8 cellular contexts compared by ENCODE assay signal in genomic region chr18:50819727-50820378, GRCh38. TPM values are rescaled to one million over a fixed set of nuclear protein-coding genes. Genes with fewer than 3 reads are reported as not detected.
DNase-seq lines count a peak whose midpoint lies in the region; ATAC-seq and TF ChIP-seq lines count a peak whose summit lies in the region.

MRO (minus strand) TSS chr18:50820016; CDS start chr18:50809400, 10,616 bp downstream.

- peak; percentile 90 to 94 for ATAC-seq in CD4-positive, CD25-positive, alpha-beta regulatory T cell (ENCODE audit: low read depth in 2 of 2)
- ATAC-seq in GM19452 (IDR thresholded peaks at IDR 0.05; ENCODE audit: unreplicated experiment) (peak; percentile 90), HG03571 (IDR thresholded peaks at IDR 0.05; ENCODE audit: unreplicated experiment) (peak; percentile 95), lower lobe of right lung (peak; percentile 96 to 98)

- intact Hi-C loops in lower lobe of right lung (cut with DNase I): no loop called here

- H3K27me3 Mint-ChIP-seq in CD4-positive, CD25-positive, alpha-beta regulatory T cell: peaks cover 15% of the 10 kb centered on the region

- H3K4me1 ChIP-seq in CD4-positive, CD25-positive, alpha-beta regulatory T cell (ENCODE audit: control insufficient read depth, insufficient read depth, low read length, poor library complexity, severe bottlenecking): peaks cover 10% of the 10 kb centered on the region
- H3K4me1 ChIP-seq in duodenal mucosa (ENCODE audit: control insufficient read depth in 1 of 2, insufficient read depth in 2 of 2, low read length in 2 of 2) (peaks cover 26 to 29% of the 10 kb centered on the region in 2 donors), lower lobe of right lung (peaks cover 26% of the 10 kb centered on the region)

- no peaks in the 10 kb centered on the region for H3K9me3 Mint-ChIP-seq in CD4-positive, CD25-positive, alpha-beta regulatory T cell

- peak; percentile 61 to 81 (median 74) for DNase-seq in CD4-positive, CD25-positive, alpha-beta regulatory T cell
- peak; percentile 69 for DNase-seq in NCI-H748 treated with DMSO at 0.1 percent for 48 hours (lab: John Stamatoyannopoulos, UW)
- DNase-seq in activated CD4-positive, alpha-beta T cell treated with anti-CD3 and anti-CD28 coated beads, Interleukin-2, amount 50 U/mL, for 4 hours: peak; percentile 73 to 74
- DNase-seq in lower lobe of right lung: peak; percentile 91
- DNase-seq in stimulated activated CD4-positive, alpha-beta T cell treated with anti-CD3 and anti-CD28 coated beads, Interleukin-4, amount 100 ng/mL, for 48 hours (ENCODE audit: low read depth in 2 of 2): peak; percentile 65 to 74

- peak within 1 kb of the TSS; percentile 81 for H3K4me3 ChIP-seq in CD4-positive, CD25-positive, alpha-beta regulatory T cell (ENCODE audit: low read depth, low read length)
- H3K4me3 ChIP-seq in duodenal mucosa (ENCODE audit: low read depth in 1 of 2, low read length in 2 of 2): peak within 1 kb of the TSS; percentile 68 to 69
- H3K4me3 ChIP-seq in lower lobe of right lung: peak within 1 kb of the TSS; percentile 30

- peaks cover 0 to 4% (median 0%) of the 10 kb centered on the region in 4 donors for H3K4me1 Mint-ChIP-seq in CD4-positive, CD25-positive, alpha-beta regulatory T cell

- peak; percentile 95 for TF ChIP-seq CTCF in lower lobe of right lung (IDR thresholded peaks at IDR 0.05)

- peak within 1 kb of the TSS in 1 of 4 donors; percentile 2 for H3K4me3 Mint-ChIP-seq in CD4-positive, CD25-positive, alpha-beta regulatory T cell

- H3K9ac ChIP-seq in duodenal mucosa (ENCODE audit: low read depth in 1 of 2, low read length in 2 of 2): peak within 1 kb of the TSS; percentile 31 to 61

- H3K36me3 ChIP-seq in CD4-positive, CD25-positive, alpha-beta regulatory T cell (ENCODE audit: control insufficient read depth, insufficient read depth, low read length): no peaks in the 10 kb centered on the region
- H3K36me3 ChIP-seq in duodenal mucosa (ENCODE audit: control insufficient read depth in 1 of 2, insufficient read depth in 2 of 2, low read length in 2 of 2) (no peaks in the 10 kb centered on the region), lower lobe of right lung (no peaks in the 10 kb centered on the region)

- no peak within 1 kb of the TSS for H3K27ac Mint-ChIP-seq in CD4-positive, CD25-positive, alpha-beta regulatory T cell

- H3K27me3 ChIP-seq in CD4-positive, CD25-positive, alpha-beta regulatory T cell (ENCODE audit: control insufficient read depth, insufficient read depth, low read length): peaks cover 5% of the 10 kb centered on the region
- H3K27me3 ChIP-seq in duodenal mucosa (ENCODE audit: control insufficient read depth in 1 of 2, insufficient read depth in 2 of 2, low read length in 2 of 2) (no peaks in the 10 kb centered on the region), lower lobe of right lung (ENCODE audit: low read depth) (peaks cover 7% of the 10 kb centered on the region)

- no peak within 1 kb of the TSS for H3K27ac ChIP-seq in CD4-positive, CD25-positive, alpha-beta regulatory T cell (ENCODE audit: insufficient read depth, low read length, poor library complexity, severe bottlenecking)
- no peak within 1 kb of the TSS for H3K27ac ChIP-seq in duodenal mucosa (ENCODE audit: low read depth, low read length)
- H3K27ac ChIP-seq in lower lobe of right lung: peak within 1 kb of the TSS; percentile 51

- H3K9me3 ChIP-seq in CD4-positive, CD25-positive, alpha-beta regulatory T cell (ENCODE audit: control insufficient read depth in 2 of 2, low read length in 2 of 2): no peaks in the 10 kb centered on the region
- H3K9me3 ChIP-seq in duodenal mucosa (ENCODE audit: control insufficient read depth in 1 of 2, low read length in 2 of 2): no peaks in the 10 kb centered on the region
- H3K9me3 ChIP-seq in lower lobe of right lung: no peaks in the 10 kb centered on the region

- H3K36me3 Mint-ChIP-seq in CD4-positive, CD25-positive, alpha-beta regulatory T cell: no peaks in the 10 kb centered on the region

RNA-seq across cellular contexts. Expression of gene MRO, which starts in this region (rescaled TPM):
- total RNA-seq in CD4-positive, CD25-positive, alpha-beta regulatory T cell: not detected
- polyA plus RNA-seq in CD4-positive, CD25-positive, alpha-beta regulatory T cell: not detected
- total RNA-seq in lower lobe of right lung: 0.44 TPM

Comparison
In these comparisons a context has a peak if more than half of its experiments do, and no peak if none do; other contexts are left out.
1. Peak in DNase-seq, ATAC-seq and H3K4me3 ChIP-seq in CD4-positive, CD25-positive, alpha-beta regulatory T cell; RNA of the gene not detected or under 1 TPM.
2. Peak in DNase-seq, ATAC-seq, H3K4me3 ChIP-seq and H3K27ac ChIP-seq in lower lobe of right lung; RNA of the gene not detected or under 1 TPM.
3. H3K4me3 ChIP-seq: peak in every context shown above with its lines; median percentile 81 in CD4-positive, CD25-positive, alpha-beta regulatory T cell; 68 in duodenal mucosa; 30 in lower lobe of right lung.